In genomic region chr2:216622526-216622925, GRCh38 we compare ENCODE assay signal across 26 cellular contexts. TPM values are rescaled to one million over a fixed set of nuclear protein-coding genes. Genes with fewer than 3 reads are reported as not detected.
A peak's percentile ranks its signal among the peaks of the same experiment; 100 is the strongest.
DNase-seq lines count a peak whose midpoint lies in the region.
"Had no signal": no experiment of that assay in that cellular context is flagged by ENCODE, and none has a peak within 500 bp of the region (broad histone marks: within the 10 kb centered on the region; RNA-seq: fewer than 3 reads in every experiment).

No MANE protein-coding gene starts in this region.

- H2BK120ac ChIP-seq in trophoblast cell (ENCODE audit: insufficient read depth, low read length, poor library complexity), result no peak overlapping the region

- no peak overlapping the region for H2BK12ac ChIP-seq in trophoblast cell (ENCODE audit: low read length)

- H3K23ac ChIP-seq in trophoblast cell (ENCODE audit: low read length), result no peak overlapping the region

- no peak overlapping the region for H3K4ac ChIP-seq in trophoblast cell (ENCODE audit: low read depth, low read length)

- H3K9me3 ChIP-seq in trophoblast cell (ENCODE audit: insufficient read depth, low read depth, low read length), result no peaks in the 10 kb centered on the region
- H3K9me3 ChIP-seq: lower lobe of right lung, psoas muscle, SJSA1, upper lobe of left lung had no signal

- no peaks in the 10 kb centered on the region for H3K79me1 ChIP-seq in trophoblast cell (ENCODE audit: low read length)

- no peaks in the 10 kb centered on the region for H3K36me3 ChIP-seq in trophoblast cell (ENCODE audit: control insufficient read depth in 1 of 2, insufficient read depth in 2 of 2, low read length in 2 of 2)
- H3K36me3 ChIP-seq: lower lobe of right lung, SJSA1, upper lobe of left lung had no signal

- no peak overlapping the region for H3K4me3 ChIP-seq in trophoblast cell (ENCODE audit: low read depth, low read length)
- H3K4me3 ChIP-seq: lower lobe of right lung, psoas muscle, SJSA1, upper lobe of left lung had no signal

- H4K12ac ChIP-seq in trophoblast cell (ENCODE audit: low read depth, low read length), result no peak overlapping the region

- H3K27me3 ChIP-seq in trophoblast cell (ENCODE audit: insufficient read depth, low read length), result no peaks in the 10 kb centered on the region
- H3K27me3 ChIP-seq: SJSA1, upper lobe of left lung had no signal

- no peak overlapping the region for H3K4me2 ChIP-seq in trophoblast cell (ENCODE audit: low read length)

- peaks cover 9 to 14% of the 10 kb centered on the region in 2 experiments for H3K4me1 ChIP-seq in trophoblast cell (ENCODE audit: control insufficient read depth in 1 of 2, insufficient read depth in 2 of 2, low read length in 2 of 2)
- H3K4me1 ChIP-seq: lower lobe of right lung, psoas muscle, SJSA1, upper lobe of left lung had no signal

- H3K18ac ChIP-seq in trophoblast cell (ENCODE audit: low read length), result no peak overlapping the region

- peak; percentile 53 for DNase-seq in DMS 273 (lab: John Stamatoyannopoulos, UW; ENCODE audit: unreplicated experiment)
- DNase-seq in DMS 273 treated with DMSO at 0.1 percent for 48 hours (lab: John Stamatoyannopoulos, UW), result no peak
- DNase-seq in NAMALWA (ENCODE audit: low spot score), result peak; percentile 78
- peak; percentile 87 for DNase-seq in NCI-H69 (lab: John Stamatoyannopoulos, UW)
- peak; percentile 60 to 62 for DNase-seq in trophoblast cell
- no peak for DNase-seq in activated naive CD4-positive, alpha-beta T cell treated with anti-CD3 and anti-CD28 coated beads, Interleukin-2, amount 50 U/mL, for 16 hours
- DNase-seq in epidermal melanocyte (ENCODE audit: insufficient read length, low spot score), result no peak
- DNase-seq in 8988T, result no peak
- DNase-seq: activated CD4-positive, alpha-beta T cell treated with anti-CD3 and anti-CD28 coated beads for 48 hours; activated naive CD4-positive, alpha-beta T cell treated with anti-CD3 and anti-CD28 coated beads, Interleukin-2, amount 10 ng/mL, durations not matched to agents 7 days and 5 days; CD4-positive, alpha-beta memory T cell; H9; hippocampal formation; Kasumi-1; lower lobe of right lung; naive thymus-derived CD8-positive, alpha-beta T cell; NCI-H1048; NCI-H2029; NCI-H345; NCI-H774; occipital lobe; psoas muscle; RPMI8226; T1000 had no signal

- H2BK5ac ChIP-seq in trophoblast cell (ENCODE audit: low read depth, low read length, poor library complexity), result no peak overlapping the region

- no peak overlapping the region for H4K91ac ChIP-seq in trophoblast cell (ENCODE audit: low read depth, low read length)

- WGBS in trophoblast cell (ENCODE audit: extremely low coverage, insufficient coverage, insufficient read length), result no CpG with 5 or more reads among the region's 4 CpGs

- no peak overlapping the region for H3K27ac ChIP-seq in trophoblast cell (ENCODE audit: low read depth, low read length)
- H3K27ac ChIP-seq: lower lobe of right lung, psoas muscle, SJSA1, upper lobe of left lung had no signal

- H3K79me2 ChIP-seq in trophoblast cell (ENCODE audit: control insufficient read depth, insufficient read depth, low read length, poor library complexity), result no peaks in the 10 kb centered on the region

- no peak overlapping the region for H4K8ac ChIP-seq in trophoblast cell (ENCODE audit: low read depth, low read length)

- H2AK5ac ChIP-seq in trophoblast cell (ENCODE audit: low read length), result no peak overlapping the region

- H3K9ac ChIP-seq in trophoblast cell (ENCODE audit: low read length), result no peak overlapping the region

- no peak overlapping the region for H2AFZ ChIP-seq in trophoblast cell (ENCODE audit: insufficient read depth, low read length, poor library complexity)

- H3K14ac ChIP-seq in trophoblast cell (ENCODE audit: low read length), result no peak overlapping the region

RNA-seq across cellular contexts. Expression of gene IGFBP2, which starts 10.7 kb away (rescaled TPM):
- polyA plus RNA-seq in trophoblast cell (2013), result 654 and 672 TPM in 2 replicates
- polyA plus RNA-seq: CD4-positive, alpha-beta memory T cell had no signal

Comparison
In these comparisons a context has a peak if more than half of its experiments do, and no peak if none do; other contexts are left out.
1. DNase-seq: peak in DMS 273 (single experiment), NAMALWA (single experiment), NCI-H69 (single experiment) and trophoblast cell (2 of 2); none in DMS 273 treated with DMSO at 0.1 percent for 48 hours (single experiment), activated naive CD4-positive, alpha-beta T cell treated with anti-CD3 and anti-CD28 coated beads, Interleukin-2, amount 50 U/mL, for 16 hours (single experiment), epidermal melanocyte (single experiment) and 8988T (single experiment).